1 cellular context compared by ENCODE assay signal in genomic region chr21:44175189-44175588, GRCh38. TPM values are rescaled to one million over a fixed set of nuclear protein-coding genes. Genes with fewer than 3 reads are reported as not detected.
"Had no signal": no experiment of that assay in that cellular context is flagged by ENCODE, and none has a peak within 500 bp of the region (broad histone marks: within the 10 kb centered on the region; RNA-seq: fewer than 3 reads in every experiment).

No MANE protein-coding gene starts in this region.

RNA-seq across cellular contexts. Expression of gene GATD3, which starts 41.7 kb away (rescaled TPM):
- total RNA-seq: ascending aorta had no signal
